ENCODE assay signal across 11 cellular contexts in genomic region chr11:31943056-31943780, GRCh38.
DNase-seq lines count a peak whose midpoint lies in the region; ATAC-seq and TF ChIP-seq lines count a peak whose summit lies in the region.
"Had no signal": no experiment of that assay in that cellular context is flagged by ENCODE, and none has a peak within 500 bp of the region (broad histone marks: within the 10 kb centered on the region; RNA-seq: fewer than 3 reads in every experiment).

No MANE protein-coding gene starts in this region.

- peak; percentile 95 for ATAC-seq in GM19397 (IDR thresholded peaks at IDR 0.05; ENCODE audit: unreplicated experiment)
- ATAC-seq in HG02884 (IDR thresholded peaks at IDR 0.05; ENCODE audit: unreplicated experiment) = peak; percentile 95
- ATAC-seq in left ventricle myocardium superior = no peak
- ATAC-seq in Right ventricle myocardium superior (ENCODE audit: poor library complexity) = no peak

- no peak overlapping the region for H3K4me3 Mint-ChIP-seq in activated T-helper 2 cell treated with anti-CD3 and anti-CD28 coated beads, Interferon-gamma antibody, Interleukin-2, Interleukin-4, amounts not matched to agents 10 μg/mL and 5 μg/mL and 100 μg/mL, durations not matched to agents 14 hours and 24 hours and 36 hours (ENCODE audit: low read depth)
- H3K4me3 Mint-ChIP-seq: CD4-positive, alpha-beta memory T cell; HFFc6 had no signal

- TF ChIP-seq CTCF in GM13976 (IDR thresholded peaks at IDR 0.05; ENCODE audit: borderline replicate concordance, control extremely low read depth, extremely low read depth, insufficient read depth, missing control alignments) = no peak

- no peaks in the 10 kb centered on the region for H3K36me3 Mint-ChIP-seq in activated T-helper 2 cell treated with anti-CD3 and anti-CD28 coated beads, Interferon-gamma antibody, Interleukin-2, Interleukin-4, amounts not matched to agents 10 μg/mL and 5 μg/mL and 100 μg/mL, durations not matched to agents 14 hours and 24 hours and 36 hours (ENCODE audit: low read depth)
- H3K36me3 Mint-ChIP-seq: CD4-positive, alpha-beta memory T cell had no signal

- H3K9me3 Mint-ChIP-seq in activated T-helper 2 cell treated with anti-CD3 and anti-CD28 coated beads, Interferon-gamma antibody, Interleukin-2, Interleukin-4, amounts not matched to agents 10 μg/mL and 5 μg/mL and 100 μg/mL, durations not matched to agents 14 hours and 24 hours and 36 hours = no peaks in the 10 kb centered on the region
- H3K9me3 Mint-ChIP-seq: CD4-positive, alpha-beta memory T cell; HFFc6 had no signal

- in situ Hi-C loops in GM13976 (cut with MboI; ENCODE audit: low sequenced_read_pairs, unreplicated experiment) = no loop called here

- peaks cover 13% of the 10 kb centered on the region for H3K27me3 Mint-ChIP-seq in activated T-helper 2 cell treated with anti-CD3 and anti-CD28 coated beads, Interferon-gamma antibody, Interleukin-2, Interleukin-4, amounts not matched to agents 10 μg/mL and 5 μg/mL and 100 μg/mL, durations not matched to agents 14 hours and 24 hours and 36 hours (ENCODE audit: low read depth)

- intact Hi-C loops in left ventricle myocardium superior (cut with micrococcal nuclease) = no loop called here
- intact Hi-C loops in activated T-helper 2 cell treated with anti-CD3 and anti-CD28 coated beads, Interferon-gamma antibody, Interleukin-2, Interleukin-4, amounts not matched to agents 10 μg/mL and 5 μg/mL and 100 μg/mL, durations not matched to agents 14 hours and 24 hours and 36 hours (cut with micrococcal nuclease) = no loop called here
- intact Hi-C loops in Right ventricle myocardium superior (cut with DNase I) = no loop called here

- peaks cover 2% of the 10 kb centered on the region for H3K4me1 Mint-ChIP-seq in activated T-helper 2 cell treated with anti-CD3 and anti-CD28 coated beads, Interferon-gamma antibody, Interleukin-2, Interleukin-4, amounts not matched to agents 10 μg/mL and 5 μg/mL and 100 μg/mL, durations not matched to agents 14 hours and 24 hours and 36 hours (ENCODE audit: low read depth)
- H3K4me1 Mint-ChIP-seq: CD4-positive, alpha-beta memory T cell had no signal

- H3K27ac Mint-ChIP-seq in activated T-helper 2 cell treated with anti-CD3 and anti-CD28 coated beads, Interferon-gamma antibody, Interleukin-2, Interleukin-4, amounts not matched to agents 10 μg/mL and 5 μg/mL and 100 μg/mL, durations not matched to agents 14 hours and 24 hours and 36 hours = no peak overlapping the region
- H3K27ac Mint-ChIP-seq: CD4-positive, alpha-beta memory T cell; HFFc6 had no signal

- DNase-seq in GM13976 (ENCODE audit: low spot score) (peak; percentile 33), NCI-H69 (lab: John Stamatoyannopoulos, UW) (peak; percentile 76), left ventricle myocardium superior (no peak), Right ventricle myocardium superior (no peak), NCI-H1930 (lab: John Stamatoyannopoulos, UW) (no peak)
- DNase-seq in activated T-helper 2 cell treated with anti-CD3 and anti-CD28 coated beads, Interferon-gamma antibody, Interleukin-2, Interleukin-4, amounts not matched to agents 10 μg/mL and 5 μg/mL and 100 μg/mL, durations not matched to agents 14 hours and 24 hours and 36 hours (ENCODE audit: low spot score) = no peak
- DNase-seq: CD4-positive, alpha-beta memory T cell; foreskin melanocyte; HFFc6 had no signal

Comparison
In these comparisons a context has a peak if more than half of its experiments do, and no peak if none do; other contexts are left out.
1. DNase-seq: peak in GM13976 (single experiment) and NCI-H69 (single experiment); none in left ventricle myocardium superior (single experiment), activated T-helper 2 cell treated with anti-CD3 and anti-CD28 coated beads, Interferon-gamma antibody, Interleukin-2, Interleukin-4, amounts not matched to agents 10 μg/mL and 5 μg/mL and 100 μg/mL, durations not matched to agents 14 hours and 24 hours and 36 hours (single experiment), Right ventricle myocardium superior (single experiment) and NCI-H1930 (0 of 2).
2. ATAC-seq: peak in GM19397 (single experiment) and HG02884 (single experiment); none in left ventricle myocardium superior (single experiment) and Right ventricle myocardium superior (single experiment).